In the genomic region with DNA sequence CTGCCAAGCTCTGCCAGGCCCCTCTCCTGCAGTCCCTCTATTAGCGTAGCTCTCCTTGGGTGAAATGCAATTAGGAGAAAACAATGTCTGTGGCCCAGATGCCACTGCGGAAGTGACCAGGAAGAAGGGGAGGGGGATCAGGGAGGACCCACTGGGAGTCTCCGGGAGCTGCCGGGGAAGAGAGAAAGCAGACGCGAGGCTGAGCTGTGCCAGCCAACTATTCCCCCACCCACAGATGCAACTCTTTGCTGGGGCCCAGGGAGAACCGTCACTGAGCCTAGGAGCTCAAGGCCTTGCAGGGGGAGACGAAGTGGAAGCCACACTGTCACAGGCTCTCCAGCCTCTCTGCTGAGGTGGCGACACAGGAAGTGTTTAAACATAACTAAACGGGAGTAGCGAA, we compare ENCODE assay signal across 15 cellular contexts.
DNase-seq lines count a peak whose midpoint lies in the region; ATAC-seq and TF ChIP-seq lines count a peak whose summit lies in the region.
"Had no signal": no experiment of that assay in that cellular context is flagged by ENCODE, and none has a peak within 500 bp of the region (broad histone marks: within the 10 kb centered on the region; RNA-seq: fewer than 3 reads in every experiment).

No MANE protein-coding gene starts in this region.

- H3K79me1 ChIP-seq in trophoblast cell (ENCODE audit: low read length) = no peaks in the 10 kb centered on the region

- WGBS in trophoblast cell (ENCODE audit: extremely low coverage, insufficient coverage, insufficient read length) = no CpG with 5 or more reads among the region's 11 CpGs

- no peak overlapping the region for H3K23ac ChIP-seq in trophoblast cell (ENCODE audit: low read length)

- H3K4ac ChIP-seq in trophoblast cell (ENCODE audit: low read depth, low read length) = no peak overlapping the region

- H4K20me1 ChIP-seq in Loucy (ENCODE audit: insufficient read depth, low read length, poor library complexity, severe bottlenecking) = no peaks in the 10 kb centered on the region

- no peak overlapping the region for H2BK5ac ChIP-seq in trophoblast cell (ENCODE audit: low read depth, low read length, poor library complexity)

- H3K27me3 Mint-ChIP-seq in activated T-cell treated with anti-CD3 and anti-CD28 coated beads, Interleukin-2, amount 50 U/mL, for 4 hours (ENCODE audit: low read depth) = peaks cover 2% of the 10 kb centered on the region
- no peaks in the 10 kb centered on the region for H3K27me3 Mint-ChIP-seq in stimulated activated naive CD8-positive, alpha-beta T cell treated with anti-CD3 and anti-CD28 coated beads, Interleukin-15, amount 100 ng/mL, for 72 hours

- no peaks in the 10 kb centered on the region for H3K27me3 ChIP-seq in Loucy (ENCODE audit: insufficient read depth, low read length, poor library complexity, severe bottlenecking)
- H3K27me3 ChIP-seq in trophoblast cell (ENCODE audit: insufficient read depth, low read length) = no peaks in the 10 kb centered on the region
- H3K27me3 ChIP-seq: esophagus muscularis mucosa, SJSA1 had no signal

- no peak overlapping the region for H3K4me2 ChIP-seq in Loucy (ENCODE audit: low read depth, low read length, poor library complexity, severe bottlenecking)
- H3K4me2 ChIP-seq in trophoblast cell (ENCODE audit: low read length) = no peak overlapping the region

- H4K8ac ChIP-seq in trophoblast cell (ENCODE audit: low read depth, low read length) = peak overlapping the region; percentile 67

- H3K9ac ChIP-seq in Loucy (ENCODE audit: low read depth, low read length, poor library complexity, severe bottlenecking) (peak overlapping the region; percentile 27), trophoblast cell (ENCODE audit: low read length) (no peak overlapping the region)

- no peaks in the 10 kb centered on the region for H3K79me2 ChIP-seq in Loucy (ENCODE audit: insufficient read depth, low read length)
- H3K79me2 ChIP-seq in trophoblast cell (ENCODE audit: control insufficient read depth, insufficient read depth, low read length, poor library complexity) = no peaks in the 10 kb centered on the region

- no peak overlapping the region for H2AK5ac ChIP-seq in trophoblast cell (ENCODE audit: low read length)

- no peaks in the 10 kb centered on the region for H3K9me3 ChIP-seq in Loucy (ENCODE audit: insufficient read depth, low read depth, low read length)
- no peaks in the 10 kb centered on the region for H3K9me3 ChIP-seq in trophoblast cell (ENCODE audit: insufficient read depth, low read depth, low read length)
- H3K9me3 ChIP-seq: SJSA1 had no signal

- H3K36me3 Mint-ChIP-seq in activated T-cell treated with anti-CD3 and anti-CD28 coated beads, Interleukin-2, amount 50 U/mL, for 4 hours (ENCODE audit: insufficient read depth) = no peaks in the 10 kb centered on the region

- H2BK12ac ChIP-seq in trophoblast cell (ENCODE audit: low read length) = no peak overlapping the region

- H3K27ac Mint-ChIP-seq in stimulated activated naive CD8-positive, alpha-beta T cell treated with anti-CD3 and anti-CD28 coated beads, Interleukin-15, amount 100 ng/mL, for 72 hours = no peak overlapping the region

- DNase-seq in NCI-H510A treated with DMSO at 0.1 percent for 48 hours (lab: John Stamatoyannopoulos, UW) = peak; percentile 65
- no peak for DNase-seq in NCI-H510A (lab: John Stamatoyannopoulos, UW)
- DNase-seq in dermis blood vessel endothelial cell = peak; percentile 11
- DNase-seq in trophoblast cell = no peak
- DNase-seq in activated T-cell treated with anti-CD3 and anti-CD28 coated beads, Interleukin-2, amount 50 U/mL, for 4 hours = no peak
- DNase-seq in H4 (ENCODE audit: low spot score) = no peak
- no peak for DNase-seq in stimulated activated naive CD8-positive, alpha-beta T cell treated with anti-CD3 and anti-CD28 coated beads, Interleukin-15, amount 100 ng/mL, for 72 hours
- DNase-seq: activated CD8-positive, alpha-beta memory T cell treated with anti-CD3 and anti-CD28 coated beads for 24 hours; activated gamma-delta T cell; head of caudate nucleus; OCI-M1 had no signal

- peak overlapping the region; percentile 73 for H4K91ac ChIP-seq in trophoblast cell (ENCODE audit: low read depth, low read length)

- no peaks in the 10 kb centered on the region for H3K4me1 Mint-ChIP-seq in activated T-cell treated with anti-CD3 and anti-CD28 coated beads, Interleukin-2, amount 50 U/mL, for 4 hours (ENCODE audit: low read depth)
- peaks cover 16% of the 10 kb centered on the region for H3K4me1 Mint-ChIP-seq in stimulated activated naive CD8-positive, alpha-beta T cell treated with anti-CD3 and anti-CD28 coated beads, Interleukin-15, amount 100 ng/mL, for 72 hours

- no peaks in the 10 kb centered on the region for H3K9me3 Mint-ChIP-seq in activated T-cell treated with anti-CD3 and anti-CD28 coated beads, Interleukin-2, amount 50 U/mL, for 4 hours
- H3K9me3 Mint-ChIP-seq in stimulated activated naive CD8-positive, alpha-beta T cell treated with anti-CD3 and anti-CD28 coated beads, Interleukin-15, amount 100 ng/mL, for 72 hours = peaks cover 0 to 8% of the 10 kb centered on the region in 2 donors

- H3K27ac ChIP-seq in trophoblast cell (ENCODE audit: low read depth, low read length) = no peak overlapping the region
- H3K27ac ChIP-seq: coronary artery, esophagus muscularis mucosa, SJSA1 had no signal

- H3K36me3 ChIP-seq in Loucy (ENCODE audit: insufficient read depth, low read length) = no peaks in the 10 kb centered on the region
- no peaks in the 10 kb centered on the region for H3K36me3 ChIP-seq in trophoblast cell (ENCODE audit: control insufficient read depth in 1 of 2, insufficient read depth in 2 of 2, low read length in 2 of 2)
- H3K36me3 ChIP-seq: esophagus muscularis mucosa, SJSA1 had no signal

- H2BK120ac ChIP-seq in trophoblast cell (ENCODE audit: insufficient read depth, low read length, poor library complexity) = peak overlapping the region; percentile 38

- H3K4me1 ChIP-seq in Loucy (ENCODE audit: insufficient read depth, low read length, poor library complexity, severe bottlenecking) (peaks cover 48% of the 10 kb centered on the region), trophoblast cell (ENCODE audit: control insufficient read depth in 1 of 2, insufficient read depth in 2 of 2, low read length in 2 of 2) (peaks cover 0 to 6% of the 10 kb centered on the region in 2 experiments)

- no peaks in the 10 kb centered on the region for H3F3A ChIP-seq in Loucy (ENCODE audit: low read depth)

- ATAC-seq in activated T-cell treated with anti-CD3 and anti-CD28 coated beads, Interleukin-2, amount 50 U/mL, for 4 hours = no peak
- no peak for ATAC-seq in stimulated activated naive CD8-positive, alpha-beta T cell treated with anti-CD3 and anti-CD28 coated beads, Interleukin-15, amount 100 ng/mL, for 72 hours

- H4K12ac ChIP-seq in trophoblast cell (ENCODE audit: low read depth, low read length) = no peak overlapping the region

- TF ChIP-seq CTCF in Loucy (conservative IDR thresholded peaks at IDR 0.05; ENCODE audit: low read length) = no peak

- H3K18ac ChIP-seq in trophoblast cell (ENCODE audit: low read length) = no peak overlapping the region

- H3K4me3 Mint-ChIP-seq in activated T-cell treated with anti-CD3 and anti-CD28 coated beads, Interleukin-2, amount 50 U/mL, for 4 hours = no peak overlapping the region
- H3K4me3 Mint-ChIP-seq in stimulated activated naive CD8-positive, alpha-beta T cell treated with anti-CD3 and anti-CD28 coated beads, Interleukin-15, amount 100 ng/mL, for 72 hours = no peak overlapping the region

- H2AFZ ChIP-seq in Loucy (ENCODE audit: low read length) (no peak overlapping the region), trophoblast cell (ENCODE audit: insufficient read depth, low read length, poor library complexity) (no peak overlapping the region)

- H3K14ac ChIP-seq in trophoblast cell (ENCODE audit: low read length) = peak overlapping the region; percentile 76

- H3K9me2 ChIP-seq in Loucy (replicated peaks; ENCODE audit: low read depth, low read length) = no peaks in the 10 kb centered on the region

- no peak overlapping the region for H3K4me3 ChIP-seq in Loucy (ENCODE audit: low read length, poor library complexity, severe bottlenecking)
- no peak overlapping the region for H3K4me3 ChIP-seq in trophoblast cell (ENCODE audit: low read depth, low read length)
- H3K4me3 ChIP-seq: coronary artery, esophagus muscularis mucosa, SJSA1 had no signal

Comparison
In these comparisons a context has a peak if more than half of its experiments do, and no peak if none do; other contexts are left out.
1. DNase-seq: peak in NCI-H510A treated with DMSO at 0.1 percent for 48 hours (single experiment) and dermis blood vessel endothelial cell (single experiment); none in NCI-H510A (single experiment), trophoblast cell (0 of 2), activated T-cell treated with anti-CD3 and anti-CD28 coated beads, Interleukin-2, amount 50 U/mL, for 4 hours (single experiment), H4 (single experiment) and stimulated activated naive CD8-positive, alpha-beta T cell treated with anti-CD3 and anti-CD28 coated beads, Interleukin-15, amount 100 ng/mL, for 72 hours (0 of 2).